ENCODE assay signal across 8 cellular contexts in genomic region chr12:113184098-113184899, GRCh38. TPM values are rescaled to one million over a fixed set of nuclear protein-coding genes. Genes with fewer than 3 reads are reported as not detected.
A peak's percentile ranks its signal among the peaks of the same experiment; 100 is the strongest.
DNase-seq lines count a peak whose midpoint lies in the region; ATAC-seq, FAIRE-seq and TF ChIP-seq lines count a peak whose summit lies in the region.

No MANE protein-coding gene starts in this region.

- no TSS peak for BruUV-seq in GM12878 (replicated peaks; lab: Mats Ljungman, UMichigan)

- H2AFZ ChIP-seq in DND-41 (ENCODE audit: low read depth, low read length): peak overlapping the region; percentile 97
- H2AFZ ChIP-seq in GM12878 (ENCODE audit: control insufficient read depth, low read depth, low read length): peak overlapping the region; percentile 71

- ATAC-seq in DND-41 (ENCODE audit: insufficient read depth, low read depth) (peak; percentile 75), GM21423 (IDR thresholded peaks at IDR 0.05; ENCODE audit: unreplicated experiment) (peak; percentile 41), GM12878 (peak; percentile 66)

- in situ Hi-C loops in GM12878 (cut with MboI) (no loop called here), transverse colon (cut with MboI; ENCODE audit: low pct_ligation_motif_present in 1 of 4, low pct_unique_long_range_greater_than_20kb in 1 of 4, low sequenced_read_pairs in 3 of 4) (loop anchor here in 1 of 4 donors (25.0 kb wide), 1 partner anchor 153 kb away; the partner anchor contains the start of gene SLC8B1)

- peaks cover 96% of the 10 kb centered on the region for H3K79me2 ChIP-seq in DND-41 (ENCODE audit: insufficient read depth, low read length)
- H3K79me2 ChIP-seq in GM12878 (ENCODE audit: control insufficient read depth, insufficient read depth, low read length): peaks cover 50% of the 10 kb centered on the region

- peak overlapping the region; percentile 95 for H3K27ac ChIP-seq in DND-41 (ENCODE audit: low read length)
- peak overlapping the region; percentile 94 for H3K27ac ChIP-seq in GM12878 (ENCODE audit: control insufficient read depth, insufficient read depth)
- H3K27ac ChIP-seq in liver (ENCODE audit: low read depth in 1 of 2, low read length in 2 of 2): peak overlapping the region; percentile 74 to 98
- H3K27ac ChIP-seq in transverse colon: peak overlapping the region; percentile 94 to 100 (median 97)

- TF ChIP-seq CTCF in DND-41 (IDR thresholded peaks at IDR 0.05; ENCODE audit: borderline replicate concordance, extremely low read depth, low read length, poor library complexity, severe bottlenecking) (no peak), GM12878 (IDR thresholded peaks at IDR 0.05 in 2 of 3, conservative IDR thresholded peaks at IDR 0.05 in 1 of 3; ENCODE audit: control insufficient read depth in 2 of 3, extremely low read depth in 1 of 3, insufficient read depth in 1 of 3, low read depth in 3 of 3, low read length in 3 of 3) (no peak), liver (IDR thresholded peaks at IDR 0.05; ENCODE audit: low read depth, low read length, missing input control) (no peak), transverse colon (IDR thresholded peaks at IDR 0.05) (no peak)

- intact Hi-C loops in GM12878 (cut with micrococcal nuclease; ENCODE audit: unreplicated experiment): no loop called here
- intact Hi-C loops in transverse colon (cut with DNase I; ENCODE audit: low total_unique reads): no loop called here

- RAD21 ChIA-PET in GM12878 (lab: Charles Lee; ENCODE audit: unreplicated experiment): interaction anchor here (1.2 to 2.2 kb wide), 5 partner anchors 25 to 262 kb away, joined by 3 to 8 read pairs (median 3); no protein-coding TSS in a partner anchor

- H3K4me2 ChIP-seq in DND-41 (ENCODE audit: insufficient read depth, low read length) (peak overlapping the region; percentile 97), GM12878 (ENCODE audit: control insufficient read depth, insufficient read depth) (peak overlapping the region; percentile 93)

- peak overlapping the region; percentile 94 for H3K9ac ChIP-seq in DND-41 (ENCODE audit: low read depth, low read length)
- peak overlapping the region; percentile 97 for H3K9ac ChIP-seq in GM12878 (ENCODE audit: control insufficient read depth, insufficient read depth, low read length)
- H3K9ac ChIP-seq in liver (ENCODE audit: low read depth in 1 of 2, low read length in 2 of 2): peak overlapping the region; percentile 51 to 97

- H3K9me3 ChIP-seq in DND-41 (ENCODE audit: insufficient read depth, low read length, severe bottlenecking): no peaks in the 10 kb centered on the region
- H3K9me3 ChIP-seq in GM12878 (replicated peaks; ENCODE audit: control insufficient read depth, insufficient read depth, low read length): no peaks in the 10 kb centered on the region
- no peaks in the 10 kb centered on the region for H3K9me3 ChIP-seq in liver (ENCODE audit: control insufficient read depth in 4 of 4, low read length in 3 of 4)
- H3K9me3 ChIP-seq in transverse colon: no peaks in the 10 kb centered on the region

- SMC1A ChIA-PET in GM12878 (lab: Charles Lee; ENCODE audit: uncharacterized antibody, unreplicated experiment): interaction anchor here (0.8 to 4.4 kb wide), 5 partner anchors 11 to 83 kb away, joined by 3 to 24 read pairs (median 5); no protein-coding TSS in a partner anchor

- H3K27me3 ChIP-seq in DND-41 (ENCODE audit: insufficient read depth, low read length, poor library complexity) (no peaks in the 10 kb centered on the region), GM12878 (replicated peaks in 1 of 2; ENCODE audit: control insufficient read depth in 2 of 2, insufficient read depth in 2 of 2, low read length in 1 of 2) (no peaks in the 10 kb centered on the region), liver (ENCODE audit: control insufficient read depth in 4 of 4, insufficient read depth in 4 of 4, low read length in 3 of 4) (no peaks in the 10 kb centered on the region), transverse colon (no peaks in the 10 kb centered on the region)

- CTCF ChIA-PET in GM12878 (lab: Yijun Ruan, JAX): interaction anchor here (0.7 to 3.9 kb wide), 10 partner anchors 11 to 196 kb away, joined by 3 to 29 read pairs (median 4); no protein-coding TSS in a partner anchor

- peaks cover 40% of the 10 kb centered on the region for H3K4me1 ChIP-seq in DND-41 (ENCODE audit: insufficient read depth, low read length)
- H3K4me1 ChIP-seq in GM12878 (ENCODE audit: control insufficient read depth, insufficient read depth, low read length): peaks cover 9% of the 10 kb centered on the region
- peaks cover 8 to 39% (median 24%) of the 10 kb centered on the region in 4 donors for H3K4me1 ChIP-seq in liver (ENCODE audit: control insufficient read depth in 4 of 4, insufficient read depth in 4 of 4, low read length in 3 of 4)
- H3K4me1 ChIP-seq in transverse colon: peaks cover 8 to 28% (median 26%) of the 10 kb centered on the region in 4 donors

- no peak for TF ChIP-seq EP300 in GM12878 (IDR thresholded peaks at IDR 0.05; ENCODE audit: borderline replicate concordance in 1 of 2, control insufficient read depth in 1 of 2, low read depth in 2 of 2, low read length in 2 of 2)
- TF ChIP-seq EP300 in transverse colon (IDR thresholded peaks at IDR 0.05; ENCODE audit: low read depth): no peak

- WGBS in GM12878 (ENCODE audit: insufficient coverage, insufficient replicate concordance, low lambda C conversion rate, missing lambda C conversion rate): 17% methylated on average over 25 of the region's 26 CpGs
- WGBS in liver: 33% methylated on average over 26 of the region's 26 CpGs
- 27% methylated on average over 26 of the region's 26 CpGs; no CpG with 5 or more reads in 1 of the 2 donors for WGBS in transverse colon (ENCODE audit: low coverage in 1 of 2), 2 donors

- peaks cover 47% of the 10 kb centered on the region for H4K20me1 ChIP-seq in DND-41 (ENCODE audit: insufficient read depth, low read length)
- H4K20me1 ChIP-seq in GM12878 (ENCODE audit: control insufficient read depth, insufficient read depth): no peaks in the 10 kb centered on the region; the same call in 1 of the 2 replicates

- H3K4me3 ChIP-seq in DND-41 (ENCODE audit: low read depth in 1 of 2, low read length in 2 of 2): peak overlapping the region; percentile 81 to 93
- peak overlapping the region; percentile 86 for H3K4me3 ChIP-seq in GM12878
- peak overlapping the region; percentile 79 to 94 (median 81) for H3K4me3 ChIP-seq in liver (ENCODE audit: low read depth in 1 of 3, low read length in 3 of 3)
- H3K4me3 ChIP-seq in transverse colon: peak overlapping the region; percentile 84 to 98 (median 92)

- no peak for TF ChIP-seq POLR2A in GM12878 (IDR thresholded peaks at IDR 0.05; ENCODE audit: low read depth, low read length)
- TF ChIP-seq POLR2A in transverse colon (IDR thresholded peaks at IDR 0.05): no peak

- peaks cover 62% of the 10 kb centered on the region for H3K36me3 ChIP-seq in DND-41 (ENCODE audit: insufficient read depth, low read length)
- H3K36me3 ChIP-seq in GM12878 (ENCODE audit: control insufficient read depth in 2 of 2, insufficient read depth in 2 of 2, low read length in 1 of 2): peaks cover 13 to 19% of the 10 kb centered on the region in 2 experiments
- H3K36me3 ChIP-seq in liver (ENCODE audit: control insufficient read depth in 4 of 4, insufficient read depth in 3 of 4, low read depth in 1 of 4, low read length in 3 of 4): peaks cover 6 to 15% (median 11%) of the 10 kb centered on the region in 4 donors
- peaks cover 0 to 14% (median 7%) of the 10 kb centered on the region in 4 donors for H3K36me3 ChIP-seq in transverse colon

- DNase-seq in DND-41 (no peak), HUDEP-2 (lab: John Stamatoyannopoulos, UW; ENCODE audit: unreplicated experiment in 76 of 76) (peak in 47 of 76 experiments; percentile 12 to 94 (median 75)), GM12878 (ENCODE audit: low read depth, low spot score) (no peak), transverse colon (no peak), occipital lobe (lab: John Stamatoyannopoulos, UW) (no peak), HCEC 1CT (no peak)

- TF ChIP-seq RAD21 in GM12878 (IDR thresholded peaks at IDR 0.05; ENCODE audit: insufficient read depth, low read depth, low read length) (no peak), liver (IDR thresholded peaks at IDR 0.05) (no peak)

- POLR2A ChIA-PET in GM12878 (lab: Charles Lee): interaction anchor here (1.3 to 1.8 kb wide), 2 partner anchors 33 to 37 kb away, joined by 4 to 8 read pairs; partner anchors contain the start of gene TPCN1

- no peak for FAIRE-seq in GM12878 (lab: Jason Lieb, UNC)

RNA-seq across cellular contexts. Expression of gene DDX54, which starts 1.0 kb away (rescaled TPM):
- total RNA-seq in GM12878 (2013; cell fraction: nucleolus; rRNA removed): 71.0 and 82.8 TPM in 2 replicates
- total RNA-seq in GM12878 (2014; rRNA removed) (44.3 and 58.9 TPM in 2 replicates), GM12878 (2014; rRNA removed; fragmentation: Illumina TruSeq; extraction: Trizol) (24.7 and 28.8 TPM in 2 replicates), GM12878 (2021) (94.6 and 115 TPM in 2 replicates), liver (10 to 100 TPM; 20.2 to 20.5 TPM), transverse colon (10 to 100 TPM; 60.7 to 96.1 (median 72.8) TPM), occipital lobe (12.0 TPM)
- polyA plus RNA-seq in GM12878 (2011; ENCODE audit: low read depth): 14.3 TPM
- polyA plus RNA-seq in GM12878 (2011; rRNA removed) (37.5 and 73.2 TPM in 2 replicates), GM12878 (2014; fragmentation: Illumina TruSeq; extraction: Trizol) (6.2 and 27.9 TPM in 2 replicates), GM12878 (2014; fragmentation: Nextera tagmentation; extraction: Ambion mirVana) (1 to 10 TPM; 1.9 to 8.6 TPM), GM12878 (2014; rRNA removed) (53.7 and 67.0 TPM in 2 replicates), GM12878 (2016; fragmentation: Nextera tagmentation; extraction: Ambion mirVana) (10 to 100 TPM; 69.7 to 71.9 TPM), liver (10 to 100 TPM; 22.8 to 28.4 TPM)
- 85.9 and 87.1 TPM in 2 replicates for polyA plus RNA-seq in GM12878 (2011; cell fraction: cytosol; rRNA removed)
- polyA plus RNA-seq in GM12878 (2011; cell fraction: nucleus; rRNA removed): 94.1 and 163 TPM in 2 replicates
- polyA plus RNA-seq in GM12878 (2012): 43.7 and 47.2 TPM in 2 replicates
- polyA minus RNA-seq in GM12878 (2011; rRNA and poly(A)+ RNA removed): 43.9 and 84.0 TPM in 2 replicates
- 28.2 and 42.1 TPM in 2 replicates for polyA minus RNA-seq in GM12878 (2011; cell fraction: cytosol; rRNA and poly(A)+ RNA removed)
- polyA minus RNA-seq in GM12878 (2011; cell fraction: nucleus; rRNA and poly(A)+ RNA removed): 34.2 and 48.4 TPM in 2 replicates

RNA-seq across cellular contexts. Expression of gene RITA1, which starts 1.2 kb away (rescaled TPM):
- 37.9 and 38.4 TPM in 2 replicates for total RNA-seq in GM12878 (2013; cell fraction: nucleolus; rRNA removed)
- 32.8 and 39.6 TPM in 2 replicates for total RNA-seq in GM12878 (2014; rRNA removed)
- 16.3 and 18.9 TPM in 2 replicates for total RNA-seq in GM12878 (2014; rRNA removed; fragmentation: Illumina TruSeq; extraction: Trizol)
- 29.2 and 31.4 TPM in 2 replicates for total RNA-seq in GM12878 (2021)
- 24.5 TPM for polyA plus RNA-seq in GM12878 (2011; ENCODE audit: low read depth)
- 15.2 and 19.9 TPM in 2 replicates for polyA plus RNA-seq in GM12878 (2011; rRNA removed)
- 29.9 and 37.4 TPM in 2 replicates for polyA plus RNA-seq in GM12878 (2011; cell fraction: cytosol; rRNA removed)
- polyA plus RNA-seq in GM12878 (2011; cell fraction: nucleus; rRNA removed): 20.2 and 21.3 TPM in 2 replicates
- polyA plus RNA-seq in GM12878 (2012): 16.1 and 17.4 TPM in 2 replicates
- polyA plus RNA-seq in GM12878 (2014; fragmentation: Illumina TruSeq; extraction: Trizol): 5.3 and 13.7 TPM in 2 replicates
- polyA plus RNA-seq in GM12878 (2014; fragmentation: Nextera tagmentation; extraction: Ambion mirVana): 1 to 10 TPM; 2.3 to 6.4 TPM
- polyA plus RNA-seq in GM12878 (2014; rRNA removed): 27.3 and 29.8 TPM in 2 replicates
- 10 to 100 TPM; 37.4 to 39.9 TPM for polyA plus RNA-seq in GM12878 (2016; fragmentation: Nextera tagmentation; extraction: Ambion mirVana)
- polyA minus RNA-seq in GM12878 (2011; rRNA and poly(A)+ RNA removed): 13.3 and 30.4 TPM in 2 replicates
- polyA minus RNA-seq in GM12878 (2011; cell fraction: cytosol; rRNA and poly(A)+ RNA removed): 9.5 and 9.9 TPM in 2 replicates
- 10.6 and 25.4 TPM in 2 replicates for polyA minus RNA-seq in GM12878 (2011; cell fraction: nucleus; rRNA and poly(A)+ RNA removed)
- total RNA-seq in liver: 10 to 100 TPM; 10.6 to 13.8 TPM
- 10 to 100 TPM; 16.0 to 18.1 TPM for polyA plus RNA-seq in liver
- 10 to 100 TPM; 17.5 to 41.5 (median 23.8) TPM for total RNA-seq in transverse colon
- total RNA-seq in occipital lobe: 8.4 TPM

RNA-seq across cellular contexts. Expression of gene CFAP73, which starts 34.8 kb away (rescaled TPM):
- 0.39 and 0.44 TPM in 2 replicates for total RNA-seq in GM12878 (2013; cell fraction: nucleolus; rRNA removed)
- total RNA-seq in GM12878 (2014; rRNA removed): not detected in 2 replicates
- not detected in 2 replicates for total RNA-seq in GM12878 (2014; rRNA removed; fragmentation: Illumina TruSeq; extraction: Trizol)
- 0.18 TPM in 1 of 2 replicates, not detected in the other for total RNA-seq in GM12878 (2021)
- not detected for polyA plus RNA-seq in GM12878 (2011; ENCODE audit: low read depth)
- not detected in 2 replicates for polyA plus RNA-seq in GM12878 (2011; rRNA removed)
- polyA plus RNA-seq in GM12878 (2011; cell fraction: cytosol; rRNA removed): 0.07 TPM in 1 of 2 replicates, not detected in the other
- not detected in 2 replicates for polyA plus RNA-seq in GM12878 (2011; cell fraction: nucleus; rRNA removed)
- polyA plus RNA-seq in GM12878 (2012): 0.17 and 0.35 TPM in 2 replicates
- polyA plus RNA-seq in GM12878 (2014; fragmentation: Illumina TruSeq; extraction: Trizol): not detected in 2 replicates
- polyA plus RNA-seq in GM12878 (2014; fragmentation: Nextera tagmentation; extraction: Ambion mirVana): not detected
- polyA plus RNA-seq in GM12878 (2014; rRNA removed): not detected in 2 replicates
- polyA plus RNA-seq in GM12878 (2016; fragmentation: Nextera tagmentation; extraction: Ambion mirVana): not detected
- polyA minus RNA-seq in GM12878 (2011; rRNA and poly(A)+ RNA removed): not detected in 2 replicates
- polyA minus RNA-seq in GM12878 (2011; cell fraction: cytosol; rRNA and poly(A)+ RNA removed): not detected in 2 replicates
- not detected in 2 replicates for polyA minus RNA-seq in GM12878 (2011; cell fraction: nucleus; rRNA and poly(A)+ RNA removed)
- total RNA-seq in liver: under 1 TPM in 1 of 2 donors, not detected in 1; 0.19 TPM
- under 1 TPM in 1 of 2 donors, not detected in 1; 0.18 TPM for polyA plus RNA-seq in liver
- not detected for total RNA-seq in transverse colon
- 0.62 TPM for total RNA-seq in occipital lobe

RNA-seq across cellular contexts. Expression of gene TPCN1, which starts 37.0 kb away (rescaled TPM):
- 156 and 161 TPM in 2 replicates for total RNA-seq in GM12878 (2013; cell fraction: nucleolus; rRNA removed)
- total RNA-seq in GM12878 (2014; rRNA removed): 10.3 and 10.4 TPM in 2 replicates
- 7.0 and 8.0 TPM in 2 replicates for total RNA-seq in GM12878 (2014; rRNA removed; fragmentation: Illumina TruSeq; extraction: Trizol)
- 26.6 and 30.9 TPM in 2 replicates for total RNA-seq in GM12878 (2021)
- polyA plus RNA-seq in GM12878 (2011; ENCODE audit: low read depth): 12.0 TPM
- polyA plus RNA-seq in GM12878 (2011; rRNA removed): 12.8 and 21.7 TPM in 2 replicates
- polyA plus RNA-seq in GM12878 (2011; cell fraction: cytosol; rRNA removed): 17.4 and 21.0 TPM in 2 replicates
- 204 and 236 TPM in 2 replicates for polyA plus RNA-seq in GM12878 (2011; cell fraction: nucleus; rRNA removed)
- polyA plus RNA-seq in GM12878 (2012): 27.0 and 35.5 TPM in 2 replicates
- polyA plus RNA-seq in GM12878 (2014; fragmentation: Illumina TruSeq; extraction: Trizol): 8.3 and 17.1 TPM in 2 replicates
- 1 to 10 TPM in 1 of 2 experiments, under 1 TPM in 1; 0.79 to 1.0 TPM for polyA plus RNA-seq in GM12878 (2014; fragmentation: Nextera tagmentation; extraction: Ambion mirVana)
- 24.4 and 26.4 TPM in 2 replicates for polyA plus RNA-seq in GM12878 (2014; rRNA removed)
- polyA plus RNA-seq in GM12878 (2016; fragmentation: Nextera tagmentation; extraction: Ambion mirVana): 10 to 100 TPM; 22.6 to 24.8 TPM
- polyA minus RNA-seq in GM12878 (2011; rRNA and poly(A)+ RNA removed): 24.0 and 34.6 TPM in 2 replicates
- 12.4 and 20.2 TPM in 2 replicates for polyA minus RNA-seq in GM12878 (2011; cell fraction: cytosol; rRNA and poly(A)+ RNA removed)
- polyA minus RNA-seq in GM12878 (2011; cell fraction: nucleus; rRNA and poly(A)+ RNA removed): 41.8 and 67.3 TPM in 2 replicates
- total RNA-seq in liver: 10 to 100 TPM; 11.1 to 19.2 TPM
- polyA plus RNA-seq in liver: 10 to 100 TPM in 1 of 2 donors, 1 to 10 TPM in 1; 8.6 to 16.4 TPM
- total RNA-seq in transverse colon: 1,000 to 10,000 TPM in 1 of 4 donors, 100 to 1,000 TPM in 1, 10 to 100 TPM in 2; 85.1 to 1,315 (median 121) TPM
- 4.7 TPM for total RNA-seq in occipital lobe

RNA-seq across cellular contexts. Expression of gene RASAL1, which starts 48.7 kb away (rescaled TPM):
- total RNA-seq in GM12878 (2013; cell fraction: nucleolus; rRNA removed): 6.7 and 11.6 TPM in 2 replicates
- total RNA-seq in GM12878 (2014; rRNA removed): 1.0 TPM in 1 of 2 replicates, not detected in the other
- not detected in 2 replicates for total RNA-seq in GM12878 (2014; rRNA removed; fragmentation: Illumina TruSeq; extraction: Trizol)
- total RNA-seq in GM12878 (2021): not detected in 2 replicates
- 0.13 TPM for polyA plus RNA-seq in GM12878 (2011; ENCODE audit: low read depth)
- polyA plus RNA-seq in GM12878 (2011; rRNA removed): 0.53 and 0.79 TPM in 2 replicates
- polyA plus RNA-seq in GM12878 (2011; cell fraction: cytosol; rRNA removed): 0.84 and 0.88 TPM in 2 replicates
- 1.8 and 3.5 TPM in 2 replicates for polyA plus RNA-seq in GM12878 (2011; cell fraction: nucleus; rRNA removed)
- polyA plus RNA-seq in GM12878 (2012): 0.24 and 0.31 TPM in 2 replicates
- polyA plus RNA-seq in GM12878 (2014; fragmentation: Illumina TruSeq; extraction: Trizol): not detected in 2 replicates
- polyA plus RNA-seq in GM12878 (2014; fragmentation: Nextera tagmentation; extraction: Ambion mirVana): not detected
- 0.04 TPM in 1 of 2 replicates, not detected in the other for polyA plus RNA-seq in GM12878 (2014; rRNA removed)
- under 1 TPM; 0.12 to 0.25 TPM for polyA plus RNA-seq in GM12878 (2016; fragmentation: Nextera tagmentation; extraction: Ambion mirVana)
- 0.22 and 1.2 TPM in 2 replicates for polyA minus RNA-seq in GM12878 (2011; rRNA and poly(A)+ RNA removed)
- polyA minus RNA-seq in GM12878 (2011; cell fraction: cytosol; rRNA and poly(A)+ RNA removed): 0.42 TPM in 1 of 2 replicates, not detected in the other
- polyA minus RNA-seq in GM12878 (2011; cell fraction: nucleus; rRNA and poly(A)+ RNA removed): 0.48 and 1.1 TPM in 2 replicates
- under 1 TPM; 0.25 to 0.33 TPM for total RNA-seq in liver
- polyA plus RNA-seq in liver: under 1 TPM; 0.20 to 0.26 TPM
- 10 to 100 TPM in 1 of 4 donors, 1 to 10 TPM in 3; 1.9 to 38.2 (median 4.9) TPM for total RNA-seq in transverse colon
- 2.5 TPM for total RNA-seq in occipital lobe

Comparison
In these comparisons a context has a peak if more than half of its experiments do, and no peak if none do; other contexts are left out.
1. DNase-seq: peak in HUDEP-2 (47 of 76); none in DND-41 (single experiment), GM12878 (single experiment), transverse colon (single experiment), occipital lobe (single experiment) and HCEC 1CT (single experiment).
2. Peak in every context shown above with its lines, with median percentiles within 50 percentile points of each other: ATAC-seq, H3K27ac ChIP-seq, H3K4me3 ChIP-seq and H3K9ac ChIP-seq.